16 cellular contexts compared by ENCODE assay signal in the genomic region with DNA sequence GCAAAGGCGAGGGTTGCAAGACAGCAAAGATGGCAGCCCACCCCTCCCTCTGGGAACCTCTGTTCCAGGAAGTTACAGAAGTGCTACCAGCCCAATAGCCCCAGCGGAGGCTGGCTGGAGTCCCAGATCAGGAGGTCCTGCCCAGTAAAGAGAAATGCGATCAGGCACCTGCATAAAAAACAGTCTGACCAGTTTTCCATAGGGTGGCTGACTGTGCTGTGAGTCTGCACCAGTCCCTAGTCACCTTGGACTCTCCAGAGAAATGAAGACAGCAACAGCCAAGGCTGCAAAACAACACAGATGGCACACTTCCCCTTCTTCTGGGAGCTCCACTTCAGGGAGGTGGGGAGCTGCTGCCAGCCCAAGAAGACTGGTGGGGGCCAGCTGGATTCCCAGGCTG.
"Had no signal": no experiment of that assay in that cellular context is flagged by ENCODE, and none has a peak within 500 bp of the region (broad histone marks: within the 10 kb centered on the region; RNA-seq: fewer than 3 reads in every experiment).

No MANE protein-coding gene starts in this region.

- H3K27me3 Mint-ChIP-seq: brain had no signal

- H3K9me3 ChIP-seq: pancreas, thyroid gland, vagina had no signal

- DNase-seq: activated effector memory CD4-positive, alpha-beta T cell treated with anti-CD3 and anti-CD28 coated beads, Interleukin-2, amount 50 U/mL, for 16 hours; activated T-cell treated with anti-CD3 and anti-CD28 coated beads, Interleukin-2, amount 50 U/mL, for 24 hours; dermis blood vessel endothelial cell; hippocampal formation; kidney glomerular epithelial cell; mammary epithelial cell; pancreas; retina; T-helper 2 cell; thyroid gland had no signal

- H3K27me3 ChIP-seq: pancreas, thyroid gland, vagina had no signal

- H3K4me1 ChIP-seq: pancreas, thyroid gland, vagina had no signal

- H3K4me3 Mint-ChIP-seq: activated naive CD8-positive, alpha-beta T cell; activated T-cell treated with anti-CD3 and anti-CD28 coated beads, Interleukin-2, amount 50 U/mL, for 24 hours; brain; stimulated activated effector memory CD8-positive, alpha-beta T cell treated with anti-CD3 and anti-CD28 coated beads, Interleukin-12 subunit alpha, Interleukin-12 subunit beta, amount 100 ng/mL, for 72 hours had no signal

- ATAC-seq: activated CD4-positive, CD25-positive, alpha-beta regulatory T cell treated with anti-CD3 and anti-CD28 coated beads, Interleukin-2, amount 50 U/mL, for 24 hours; stimulated activated effector memory CD8-positive, alpha-beta T cell treated with anti-CD3 and anti-CD28 coated beads, Interleukin-12 subunit alpha, Interleukin-12 subunit beta, amount 100 ng/mL, for 72 hours had no signal

- H3K4me1 Mint-ChIP-seq: brain; stimulated activated effector memory CD8-positive, alpha-beta T cell treated with anti-CD3 and anti-CD28 coated beads, Interleukin-12 subunit alpha, Interleukin-12 subunit beta, amount 100 ng/mL, for 72 hours had no signal

- H3K9me3 Mint-ChIP-seq: activated T-cell treated with anti-CD3 and anti-CD28 coated beads, Interleukin-2, amount 50 U/mL, for 24 hours had no signal

- H3K36me3 ChIP-seq: pancreas, thyroid gland, vagina had no signal

- H3K27ac ChIP-seq: pancreas, skin epidermis, thyroid gland, vagina had no signal

- H3K27ac Mint-ChIP-seq: activated naive CD8-positive, alpha-beta T cell; activated T-cell treated with anti-CD3 and anti-CD28 coated beads, Interleukin-2, amount 50 U/mL, for 24 hours; stimulated activated effector memory CD8-positive, alpha-beta T cell treated with anti-CD3 and anti-CD28 coated beads, Interleukin-12 subunit alpha, Interleukin-12 subunit beta, amount 100 ng/mL, for 72 hours had no signal

- H3K4me3 ChIP-seq: pancreas, skin epidermis, thyroid gland, vagina had no signal

- H3K36me3 Mint-ChIP-seq: activated naive CD8-positive, alpha-beta T cell; brain; stimulated activated effector memory CD8-positive, alpha-beta T cell treated with anti-CD3 and anti-CD28 coated beads, Interleukin-12 subunit alpha, Interleukin-12 subunit beta, amount 100 ng/mL, for 72 hours had no signal
